1 cellular context compared by ENCODE assay signal in the genomic region with DNA sequence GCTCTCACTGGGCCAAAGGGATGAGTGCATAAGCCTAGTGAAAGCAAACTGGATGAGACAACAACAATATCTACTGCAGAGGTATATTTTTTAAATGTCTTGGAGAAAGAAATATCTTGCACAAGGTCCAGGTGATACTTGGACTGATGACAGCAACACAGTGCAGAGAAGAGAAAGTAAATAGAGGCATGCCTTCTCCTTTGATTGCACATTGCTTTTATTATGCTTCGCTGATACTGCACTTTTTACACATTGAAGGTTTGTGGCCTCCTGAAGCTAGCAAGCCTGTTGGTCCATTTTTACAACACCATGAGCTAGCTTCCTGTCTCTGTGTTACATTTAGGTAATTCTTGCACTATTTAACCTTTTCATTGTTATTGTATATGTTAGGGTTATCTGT.
TF ChIP-seq lines count a peak whose summit lies in the region.

No MANE protein-coding gene starts in this region.

TF ChIP-seq in GM23338, 12 proteins besides CTCF, POLR2A, EP300 and RAD21:
- TF ChIP-seq, protein P1, sequence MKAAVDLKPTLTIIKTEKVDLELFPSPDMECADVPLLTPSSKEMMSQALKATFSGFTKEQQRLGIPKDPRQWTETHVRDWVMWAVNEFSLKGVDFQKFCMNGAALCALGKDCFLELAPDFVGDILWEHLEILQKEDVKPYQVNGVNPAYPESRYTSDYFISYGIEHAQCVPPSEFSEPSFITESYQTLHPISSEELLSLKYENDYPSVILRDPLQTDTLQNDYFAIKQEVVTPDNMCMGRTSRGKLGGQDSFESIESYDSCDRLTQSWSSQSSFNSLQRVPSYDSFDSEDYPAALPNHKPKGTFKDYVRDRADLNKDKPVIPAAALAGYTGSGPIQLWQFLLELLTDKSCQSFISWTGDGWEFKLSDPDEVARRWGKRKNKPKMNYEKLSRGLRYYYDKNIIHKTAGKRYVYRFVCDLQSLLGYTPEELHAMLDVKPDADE (IDR thresholded peaks at IDR 0.05): no peak
- TF ChIP-seq STAT1 (IDR thresholded peaks at IDR 0.05; ENCODE audit: unreplicated experiment): no peak
- TF ChIP-seq, protein P2, sequence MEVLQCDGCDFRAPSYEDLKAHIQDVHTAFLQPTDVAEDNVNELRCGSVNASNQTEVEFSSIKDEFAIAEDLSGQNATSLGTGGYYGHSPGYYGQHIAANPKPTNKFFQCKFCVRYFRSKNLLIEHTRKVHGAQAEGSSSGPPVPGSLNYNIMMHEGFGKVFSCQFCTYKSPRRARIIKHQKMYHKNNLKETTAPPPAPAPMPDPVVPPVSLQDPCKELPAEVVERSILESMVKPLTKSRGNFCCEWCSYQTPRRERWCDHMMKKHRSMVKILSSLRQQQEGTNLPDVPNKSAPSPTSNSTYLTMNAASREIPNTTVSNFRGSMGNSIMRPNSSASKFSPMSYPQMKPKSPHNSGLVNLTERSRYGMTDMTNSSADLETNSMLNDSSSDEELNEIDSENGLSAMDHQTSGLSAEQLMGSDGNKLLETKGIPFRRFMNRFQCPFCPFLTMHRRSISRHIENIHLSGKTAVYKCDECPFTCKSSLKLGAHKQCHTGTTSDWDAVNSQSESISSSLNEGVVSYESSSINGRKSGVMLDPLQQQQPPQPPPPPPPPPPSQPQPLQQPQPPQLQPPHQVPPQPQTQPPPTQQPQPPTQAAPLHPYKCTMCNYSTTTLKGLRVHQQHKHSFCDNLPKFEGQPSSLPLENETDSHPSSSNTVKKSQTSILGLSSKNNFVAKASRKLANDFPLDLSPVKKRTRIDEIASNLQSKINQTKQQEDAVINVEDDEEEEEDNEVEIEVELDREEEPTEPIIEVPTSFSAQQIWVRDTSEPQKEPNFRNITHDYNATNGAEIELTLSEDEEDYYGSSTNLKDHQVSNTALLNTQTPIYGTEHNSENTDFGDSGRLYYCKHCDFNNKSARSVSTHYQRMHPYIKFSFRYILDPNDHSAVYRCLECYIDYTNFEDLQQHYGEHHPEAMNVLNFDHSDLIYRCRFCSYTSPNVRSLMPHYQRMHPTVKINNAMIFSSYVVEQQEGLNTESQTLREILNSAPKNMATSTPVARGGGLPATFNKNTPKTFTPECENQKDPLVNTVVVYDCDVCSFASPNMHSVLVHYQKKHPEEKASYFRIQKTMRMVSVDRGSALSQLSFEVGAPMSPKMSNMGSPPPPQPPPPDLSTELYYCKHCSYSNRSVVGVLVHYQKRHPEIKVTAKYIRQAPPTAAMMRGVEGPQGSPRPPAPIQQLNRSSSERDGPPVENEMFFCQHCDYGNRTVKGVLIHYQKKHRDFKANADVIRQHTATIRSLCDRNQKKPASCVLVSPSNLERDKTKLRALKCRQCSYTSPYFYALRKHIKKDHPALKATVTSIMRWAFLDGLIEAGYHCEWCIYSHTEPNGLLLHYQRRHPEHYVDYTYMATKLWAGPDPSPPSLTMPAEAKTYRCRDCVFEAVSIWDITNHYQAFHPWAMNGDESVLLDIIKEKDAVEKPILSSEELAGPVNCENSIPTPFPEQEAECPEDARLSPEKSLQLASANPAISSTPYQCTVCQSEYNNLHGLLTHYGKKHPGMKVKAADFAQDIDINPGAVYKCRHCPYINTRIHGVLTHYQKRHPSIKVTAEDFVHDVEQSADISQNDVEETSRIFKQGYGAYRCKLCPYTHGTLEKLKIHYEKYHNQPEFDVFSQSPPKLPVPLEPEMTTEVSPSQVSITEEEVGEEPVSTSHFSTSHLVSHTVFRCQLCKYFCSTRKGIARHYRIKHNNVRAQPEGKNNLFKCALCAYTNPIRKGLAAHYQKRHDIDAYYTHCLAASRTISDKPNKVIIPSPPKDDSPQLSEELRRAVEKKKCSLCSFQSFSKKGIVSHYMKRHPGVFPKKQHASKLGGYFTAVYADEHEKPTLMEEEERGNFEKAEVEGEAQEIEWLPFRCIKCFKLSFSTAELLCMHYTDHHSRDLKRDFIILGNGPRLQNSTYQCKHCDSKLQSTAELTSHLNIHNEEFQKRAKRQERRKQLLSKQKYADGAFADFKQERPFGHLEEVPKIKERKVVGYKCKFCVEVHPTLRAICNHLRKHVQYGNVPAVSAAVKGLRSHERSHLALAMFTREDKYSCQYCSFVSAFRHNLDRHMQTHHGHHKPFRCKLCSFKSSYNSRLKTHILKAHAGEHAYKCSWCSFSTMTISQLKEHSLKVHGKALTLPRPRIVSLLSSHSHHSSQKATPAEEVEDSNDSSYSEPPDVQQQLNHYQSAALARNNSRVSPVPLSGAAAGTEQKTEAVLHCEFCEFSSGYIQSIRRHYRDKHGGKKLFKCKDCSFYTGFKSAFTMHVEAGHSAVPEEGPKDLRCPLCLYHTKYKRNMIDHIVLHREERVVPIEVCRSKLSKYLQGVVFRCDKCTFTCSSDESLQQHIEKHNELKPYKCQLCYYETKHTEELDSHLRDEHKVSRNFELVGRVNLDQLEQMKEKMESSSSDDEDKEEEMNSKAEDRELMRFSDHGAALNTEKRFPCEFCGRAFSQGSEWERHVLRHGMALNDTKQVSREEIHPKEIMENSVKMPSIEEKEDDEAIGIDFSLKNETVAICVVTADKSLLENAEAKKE (CRISPR knock-in tag; IDR thresholded peaks at IDR 0.05): no peak
- TF ChIP-seq EZH2phosphoT487 (IDR thresholded peaks at IDR 0.05; ENCODE audit: unreplicated experiment): no peak
- TF ChIP-seq ZNF331 (CRISPR knock-in tag; IDR thresholded peaks at IDR 0.05; ENCODE audit: low read depth): no peak
- TF ChIP-seq JUNB (IDR thresholded peaks at IDR 0.05; ENCODE audit: unreplicated experiment): no peak
- no peak for TF ChIP-seq NANOG (IDR thresholded peaks at IDR 0.05; ENCODE audit: borderline replicate concordance)
- no peak for TF ChIP-seq CREB1 (CRISPR knock-in tag; IDR thresholded peaks at IDR 0.05; ENCODE audit: low read depth)
- TF ChIP-seq EZH2 (IDR thresholded peaks at IDR 0.05; ENCODE audit: low read depth, unreplicated experiment): no peak
- TF ChIP-seq, protein P3, sequence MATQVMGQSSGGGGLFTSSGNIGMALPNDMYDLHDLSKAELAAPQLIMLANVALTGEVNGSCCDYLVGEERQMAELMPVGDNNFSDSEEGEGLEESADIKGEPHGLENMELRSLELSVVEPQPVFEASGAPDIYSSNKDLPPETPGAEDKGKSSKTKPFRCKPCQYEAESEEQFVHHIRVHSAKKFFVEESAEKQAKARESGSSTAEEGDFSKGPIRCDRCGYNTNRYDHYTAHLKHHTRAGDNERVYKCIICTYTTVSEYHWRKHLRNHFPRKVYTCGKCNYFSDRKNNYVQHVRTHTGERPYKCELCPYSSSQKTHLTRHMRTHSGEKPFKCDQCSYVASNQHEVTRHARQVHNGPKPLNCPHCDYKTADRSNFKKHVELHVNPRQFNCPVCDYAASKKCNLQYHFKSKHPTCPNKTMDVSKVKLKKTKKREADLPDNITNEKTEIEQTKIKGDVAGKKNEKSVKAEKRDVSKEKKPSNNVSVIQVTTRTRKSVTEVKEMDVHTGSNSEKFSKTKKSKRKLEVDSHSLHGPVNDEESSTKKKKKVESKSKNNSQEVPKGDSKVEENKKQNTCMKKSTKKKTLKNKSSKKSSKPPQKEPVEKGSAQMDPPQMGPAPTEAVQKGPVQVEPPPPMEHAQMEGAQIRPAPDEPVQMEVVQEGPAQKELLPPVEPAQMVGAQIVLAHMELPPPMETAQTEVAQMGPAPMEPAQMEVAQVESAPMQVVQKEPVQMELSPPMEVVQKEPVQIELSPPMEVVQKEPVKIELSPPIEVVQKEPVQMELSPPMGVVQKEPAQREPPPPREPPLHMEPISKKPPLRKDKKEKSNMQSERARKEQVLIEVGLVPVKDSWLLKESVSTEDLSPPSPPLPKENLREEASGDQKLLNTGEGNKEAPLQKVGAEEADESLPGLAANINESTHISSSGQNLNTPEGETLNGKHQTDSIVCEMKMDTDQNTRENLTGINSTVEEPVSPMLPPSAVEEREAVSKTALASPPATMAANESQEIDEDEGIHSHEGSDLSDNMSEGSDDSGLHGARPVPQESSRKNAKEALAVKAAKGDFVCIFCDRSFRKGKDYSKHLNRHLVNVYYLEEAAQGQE (IDR thresholded peaks at IDR 0.05; ENCODE audit: unreplicated experiment): no peak
- TF ChIP-seq ZNF114 (CRISPR knock-in tag; IDR thresholded peaks at IDR 0.05): no peak
- no peak for TF ChIP-seq POLR2AphosphoS5 (IDR thresholded peaks at IDR 0.05; ENCODE audit: low read depth)
